In the genomic region with DNA sequence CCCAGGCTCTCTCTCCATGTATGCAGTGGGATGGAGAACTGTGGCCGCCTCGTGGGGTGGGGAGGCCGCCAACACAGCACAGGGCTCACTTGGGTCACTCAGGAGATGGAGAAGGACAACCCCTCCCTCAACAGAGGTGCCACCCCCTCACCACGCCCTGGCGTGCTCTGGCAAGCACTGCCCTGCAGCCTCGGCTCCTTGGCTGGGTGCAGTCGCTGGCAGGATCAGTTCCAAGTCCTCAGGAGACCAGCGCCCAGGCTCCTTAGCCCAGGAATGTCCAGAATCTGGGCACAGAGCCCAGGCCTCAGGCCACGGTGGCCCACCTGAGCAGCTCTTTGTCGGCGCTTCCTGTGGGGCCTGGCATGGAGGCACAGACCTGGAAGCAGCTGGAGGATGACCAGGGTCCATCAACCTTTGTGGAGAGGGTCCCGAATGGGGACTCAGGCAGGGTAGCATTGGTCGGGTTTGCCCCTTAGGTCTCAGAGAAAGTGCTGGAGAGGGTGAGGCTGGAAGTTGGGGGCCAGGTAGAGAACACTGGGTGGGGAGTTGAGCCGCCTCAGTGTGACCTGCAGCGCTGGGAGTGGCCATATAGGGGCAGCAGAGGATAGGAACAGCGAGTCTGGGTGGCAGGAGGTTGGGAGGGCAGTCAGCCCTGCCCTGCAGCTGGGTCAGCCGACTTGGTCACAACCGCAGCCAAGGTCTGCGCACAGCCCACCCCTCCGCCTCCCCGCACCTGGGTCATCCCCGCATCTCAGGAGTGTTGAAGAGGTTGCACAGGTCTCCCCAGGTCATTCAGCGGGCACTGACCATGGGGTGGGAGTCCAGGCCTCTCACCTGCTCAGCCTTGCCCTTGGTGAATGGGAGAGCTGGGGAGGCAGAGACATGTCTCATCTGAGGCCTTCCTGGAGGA, we compare ENCODE assay signal across 8 cellular contexts. TPM values are rescaled to one million over a fixed set of nuclear protein-coding genes. Genes with fewer than 3 reads are reported as not detected.
DNase-seq lines count a peak whose midpoint lies in the region; ATAC-seq and TF ChIP-seq lines count a peak whose summit lies in the region.

No MANE protein-coding gene starts in this region.

- in situ Hi-C loops in astrocyte of the cerebellum (cut with HindIII; ENCODE audit: low sequenced_read_pairs): no loop called here
- in situ Hi-C loops in gastrocnemius medialis (cut with MboI; ENCODE audit: low sequenced_read_pairs in 4 of 4): loop anchor here in 2 of 4 donors (10.0 kb wide), 1 partner anchor 55 kb away; the partner anchor contains the start of gene GGT5 (in 2 of the 2)

- intact Hi-C loops in gastrocnemius medialis (cut with DNase I; ENCODE audit: low total_unique reads): loop anchor here (1.0 kb wide), 1 partner anchor 58 kb away; no protein-coding TSS in a partner anchor

- TF ChIP-seq CTCF in C4-2B (conservative IDR thresholded peaks at IDR 0.05) (peak; percentile 94), astrocyte of the cerebellum (IDR thresholded peaks at IDR 0.05; ENCODE audit: low read depth, low read length, missing control alignments) (peak; percentile 91), gastrocnemius medialis (IDR thresholded peaks at IDR 0.05 in 4 of 5, conservative IDR thresholded peaks at IDR 0.05 in 1 of 5) (peak; percentile 87 to 95 (median 89))

- DNase-seq in HCEC 1CT (peak; percentile 45), RPMI7951 (ENCODE audit: low read depth) (peak; percentile 39), astrocyte of the cerebellum (ENCODE audit: low read depth) (no peak), hypothalamus (lab: John Stamatoyannopoulos, UW) (peak in 28 of 51 donors; percentile 7 to 63 (median 34)), gastrocnemius medialis (peak; percentile 42 to 56)

- no peaks in the 10 kb centered on the region for H3K36me3 ChIP-seq in gastrocnemius medialis

- H3K27ac ChIP-seq in C4-2B: peak overlapping the region; percentile 16; the same call in 1 of the 2 replicates
- no peak overlapping the region for H3K27ac ChIP-seq in gastrocnemius medialis

- peaks cover 0 to 7% of the 10 kb centered on the region in 2 donors for H3K4me1 ChIP-seq in gastrocnemius medialis

- no peaks in the 10 kb centered on the region for H3K9me3 ChIP-seq in gastrocnemius medialis

- peak; percentile 84 to 91 for ATAC-seq in gastrocnemius medialis
- ATAC-seq in GM18520 (IDR thresholded peaks at IDR 0.05; ENCODE audit: unreplicated experiment): no peak
- ATAC-seq in GM21381 (IDR thresholded peaks at IDR 0.05; ENCODE audit: unreplicated experiment): no peak

- H3K4me3 ChIP-seq in astrocyte of the cerebellum (ENCODE audit: low read depth, low read length) (no peak overlapping the region), gastrocnemius medialis (no peak overlapping the region)

- no peak for TF ChIP-seq POLR2A in gastrocnemius medialis (IDR thresholded peaks at IDR 0.05)

- H3K27me3 ChIP-seq in gastrocnemius medialis: no peaks in the 10 kb centered on the region

RNA-seq across cellular contexts. Expression of gene SUSD2, which starts 8.2 kb away (rescaled TPM):
- total RNA-seq in RPMI7951 (2014; rRNA removed; shearing (Covaris generic)): 0.39 and 0.96 TPM in 2 replicates
- 1 to 10 TPM in 3 of 4 donors, under 1 TPM in 1; 0.76 to 4.1 (median 1.6) TPM for total RNA-seq in gastrocnemius medialis

RNA-seq across cellular contexts. Expression of gene GGT5, which starts 55.4 kb away (rescaled TPM):
- under 0.01 TPM in 1 of 2 replicates, not detected in the other for total RNA-seq in RPMI7951 (2014; rRNA removed; shearing (Covaris generic))
- total RNA-seq in gastrocnemius medialis: 10 to 100 TPM in 3 of 4 donors, 1 to 10 TPM in 1; 8.8 to 29.9 (median 22.8) TPM

Comparison
In these comparisons a context has a peak if more than half of its experiments do, and no peak if none do; other contexts are left out.
1. ATAC-seq: peak in gastrocnemius medialis (2 of 2); none in GM18520 (single experiment) and GM21381 (single experiment).
2. Peak in every context shown above with its lines, with median percentiles within 50 percentile points of each other: CTCF ChIP-seq.